24 cellular contexts compared by ENCODE assay signal in the genomic region with DNA sequence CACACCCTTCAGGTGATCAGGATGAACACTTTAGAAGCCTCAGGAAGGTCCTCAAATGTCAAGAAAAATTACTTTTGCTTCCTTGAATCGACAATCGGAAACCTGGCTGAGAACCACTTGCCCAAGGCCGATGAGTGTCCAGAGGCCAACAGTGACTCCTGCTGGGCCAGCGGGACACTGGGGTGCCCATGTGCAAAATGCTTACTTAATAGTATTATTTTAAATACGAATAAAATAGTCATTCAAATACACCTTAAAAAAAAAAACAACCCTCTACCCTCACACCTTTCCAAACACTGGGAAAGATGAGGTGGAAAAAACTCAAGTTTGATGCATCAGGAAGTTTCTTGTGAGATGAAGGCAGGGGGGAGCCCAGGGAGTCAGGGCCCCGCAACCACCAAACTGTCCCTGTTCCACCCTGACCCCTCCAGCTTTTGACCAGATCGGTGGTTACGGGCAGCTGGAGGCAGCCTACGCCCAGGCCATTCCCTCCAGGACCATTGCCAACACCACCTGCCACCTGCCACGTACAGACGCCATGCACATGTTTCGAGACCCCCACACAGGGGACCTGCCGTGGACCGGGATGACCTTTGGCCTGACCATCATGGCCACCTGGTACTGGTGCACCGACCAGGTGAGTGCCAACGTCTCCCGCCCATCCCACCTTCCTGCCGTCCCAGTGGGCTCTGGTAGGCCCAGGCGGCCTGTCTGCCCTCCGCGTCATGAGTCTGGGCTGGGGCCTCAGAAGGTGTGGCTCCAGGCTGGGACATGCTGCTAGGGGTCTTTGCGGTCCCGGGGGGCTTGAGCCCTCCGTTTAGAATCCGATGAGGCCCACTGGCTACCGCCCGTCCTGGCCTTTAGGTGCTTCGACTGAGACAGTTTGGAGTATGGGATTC. TPM values are rescaled to one million over a fixed set of nuclear protein-coding genes. Genes with fewer than 3 reads are reported as not detected.
A peak's percentile ranks its signal among the peaks of the same experiment; 100 is the strongest.
DNase-seq lines count a peak whose midpoint lies in the region; ATAC-seq and TF ChIP-seq lines count a peak whose summit lies in the region.
"Had no signal": no experiment of that assay in that cellular context is flagged by ENCODE, and none has a peak within 500 bp of the region (broad histone marks: within the 10 kb centered on the region; RNA-seq: fewer than 3 reads in every experiment).

No MANE protein-coding gene starts in this region.

- H3K9me3 ChIP-seq in PC-3 (ENCODE audit: low read length) (no peaks in the 10 kb centered on the region), aorta (ENCODE audit: control insufficient read depth, low read length) (no peaks in the 10 kb centered on the region), SJCRH30 (replicated peaks) (no peaks in the 10 kb centered on the region)
- H3K9me3 ChIP-seq: neutrophil had no signal

- H3K4me3 ChIP-seq in PC-3 (ENCODE audit: low read length), result no peak overlapping the region
- no peak overlapping the region for H3K4me3 ChIP-seq in epithelial cell of esophagus (ENCODE audit: low read length)
- no peak overlapping the region for H3K4me3 ChIP-seq in aorta (ENCODE audit: low read length in 2 of 2)
- H3K4me3 ChIP-seq in SJCRH30, result no peak overlapping the region

- H3K9me2 ChIP-seq in PC-3 (replicated peaks; ENCODE audit: low read length), result no peaks in the 10 kb centered on the region

- CTCF ChIA-PET in PC-3 (lab: Charles Lee), result no interaction called here

- no peak overlapping the region for H3K27ac ChIP-seq in PC-3 (ENCODE audit: low read length)
- no peak overlapping the region for H3K27ac ChIP-seq in aorta (ENCODE audit: low read depth in 1 of 2, low read length in 2 of 2)
- H3K27ac ChIP-seq in SJCRH30, result no peak overlapping the region
- H3K27ac ChIP-seq: neutrophil had no signal

- TF ChIP-seq CTCF in AG09319 (IDR thresholded peaks at IDR 0.05; ENCODE audit: low read depth, low read length) (peak; percentile 0), PC-3 (conservative IDR thresholded peaks at IDR 0.05; ENCODE audit: low read depth, low read length) (peak; percentile 44; the same call in 1 of the 2 replicates), epithelial cell of esophagus (IDR thresholded peaks at IDR 0.05; ENCODE audit: insufficient read depth, low read depth, low read length, missing control alignments) (peak; percentile 15), neural crest cell (conservative IDR thresholded peaks at IDR 0.05) (no peak)

- no TSS peak for BruUV-seq in PC-3 (replicated peaks; lab: Mats Ljungman, UMichigan)

- H3K9ac ChIP-seq in PC-3 (ENCODE audit: low read length), result no peak overlapping the region

- H3K27me3 ChIP-seq in PC-3 (ENCODE audit: low read length), result no peaks in the 10 kb centered on the region
- H3K27me3 ChIP-seq in aorta (ENCODE audit: control insufficient read depth in 1 of 2, insufficient read depth in 2 of 2, low read length in 1 of 2), result no peaks in the 10 kb centered on the region
- peaks cover under 1% of the 10 kb centered on the region; the same call in 1 of the 2 replicates for H3K27me3 ChIP-seq in SJCRH30
- H3K27me3 ChIP-seq: neutrophil had no signal

- no peaks in the 10 kb centered on the region for H3K36me3 ChIP-seq in PC-3 (ENCODE audit: low read depth, low read length)
- H3K36me3 ChIP-seq in aorta (ENCODE audit: control insufficient read depth in 1 of 2, insufficient read depth in 2 of 2, low read length in 1 of 2), result peaks cover 0 to 3% of the 10 kb centered on the region in 2 donors
- no peaks in the 10 kb centered on the region for H3K36me3 ChIP-seq in SJCRH30

- H3K27ac Mint-ChIP-seq in neural crest cell (ENCODE audit: unreplicated experiment), result peak overlapping the region; percentile 94

- H2AFZ ChIP-seq in PC-3 (ENCODE audit: low read length), result no peak overlapping the region

- ATAC-seq in PC-3, result no peak
- ATAC-seq in HG03565 (IDR thresholded peaks at IDR 0.05; ENCODE audit: unreplicated experiment), result no peak
- no peak for ATAC-seq in aorta (ENCODE audit: low FRiP score)
- ATAC-seq: right cardiac atrium; stimulated activated naive CD8-positive, alpha-beta T cell treated with anti-CD3 and anti-CD28 coated beads, Interleukin-15, amount 100 ng/mL, for 72 hours had no signal

- H3K4me3 Mint-ChIP-seq in neural crest cell, result no peak overlapping the region
- H3K4me3 Mint-ChIP-seq: stimulated activated naive CD8-positive, alpha-beta T cell treated with anti-CD3 and anti-CD28 coated beads, Interleukin-15, amount 100 ng/mL, for 72 hours had no signal

- H3K4me1 ChIP-seq in PC-3 (ENCODE audit: insufficient read depth, low read length) (peaks cover 29% of the 10 kb centered on the region), aorta (ENCODE audit: control insufficient read depth in 1 of 2, insufficient read depth in 2 of 2, low read length in 2 of 2) (no peaks in the 10 kb centered on the region), SJCRH30 (peaks cover 8% of the 10 kb centered on the region)

- H3K27me3 Mint-ChIP-seq in neural crest cell (ENCODE audit: low read depth), result no peaks in the 10 kb centered on the region
- H3K27me3 Mint-ChIP-seq: stimulated activated naive CD8-positive, alpha-beta T cell treated with anti-CD3 and anti-CD28 coated beads, Interleukin-15, amount 100 ng/mL, for 72 hours had no signal

- H4K20me1 ChIP-seq in PC-3 (ENCODE audit: low read length), result no peaks in the 10 kb centered on the region

- peaks cover 7% of the 10 kb centered on the region for H3K4me1 Mint-ChIP-seq in neural crest cell

- intact Hi-C loops in PC-3 (cut with micrococcal nuclease), result no loop called here
- intact Hi-C loops in aorta (cut with DNase I), result no loop called here

- no peaks in the 10 kb centered on the region for H3K9me3 Mint-ChIP-seq in neural crest cell
- H3K9me3 Mint-ChIP-seq: stimulated activated naive CD8-positive, alpha-beta T cell treated with anti-CD3 and anti-CD28 coated beads, Interleukin-15, amount 100 ng/mL, for 72 hours had no signal

- H3K36me3 Mint-ChIP-seq in neural crest cell (ENCODE audit: low read depth), result no peaks in the 10 kb centered on the region

- no peaks in the 10 kb centered on the region for H3K79me2 ChIP-seq in PC-3 (ENCODE audit: low read length)

- H3K4me2 ChIP-seq in PC-3 (ENCODE audit: low read length), result no peak overlapping the region

- 89 to 92% methylated on average over 28 of the region's 28 CpGs for WGBS in aorta, 2 donors

- DNase-seq in AG09319 (ENCODE audit: extremely low read depth, low read depth) (no peak), PC-3 (no peak), epithelial cell of esophagus (ENCODE audit: low read depth) (no peak), neural crest cell (ENCODE audit: low read depth, low spot score) (no peak), aorta (no peak), SJCRH30 (no peak)
- DNase-seq in NK-92 treated with Interleukin-12 subunit alpha and Interleukin-12 subunit beta, amount 100 ng/mL, for 24 hours (lab: John Stamatoyannopoulos, UW), result no peak
- DNase-seq: activated CD4-positive, alpha-beta T cell treated with anti-CD3 and anti-CD28 coated beads for 48 hours; activated CD8-positive, alpha-beta memory T cell treated with anti-CD3 and anti-CD28 coated beads, Interleukin-2, amount 50 U/mL, for 4 hours; activated gamma-delta T cell treated with Interleukin-2 at 50 U/mL for 16 hours; amniotic stem cell; COR-L47; kidney; mesenchymal stem cell; NCI-H1930; NCI-H446 treated with DMSO at 0.1 percent for 48 hours; SHP77 treated with DMSO at 0.1 percent for 48 hours; stimulated activated naive CD8-positive, alpha-beta T cell treated with anti-CD3 and anti-CD28 coated beads, Interleukin-15, amount 100 ng/mL, for 72 hours; T1000 had no signal

- H3F3A ChIP-seq in PC-3 (ENCODE audit: low read length, unreplicated experiment), result no peaks in the 10 kb centered on the region

- POLR2A ChIA-PET in PC-3 (lab: Charles Lee; ENCODE audit: unreplicated experiment), result no interaction called here

RNA-seq across cellular contexts. Expression of gene SLC5A10, which starts 18.9 kb away (rescaled TPM):
- not detected in 2 replicates for total RNA-seq in PC-3 (2014; rRNA removed)
- total RNA-seq in neural crest cell, result not detected in 2 replicates
- not detected for total RNA-seq in aorta
- polyA plus RNA-seq in aorta, result under 1 TPM in 1 of 2 donors, not detected in 1; 0.23 TPM
- total RNA-seq in SJCRH30 (2014; rRNA removed; shearing (Covaris generic)), result not detected in 2 replicates
- total RNA-seq: endothelial cell of umbilical vein, urinary bladder had no signal
- polyA plus RNA-seq: endothelial cell of umbilical vein had no signal

RNA-seq across cellular contexts. Expression of gene FAM83G, which starts 33.7 kb away (rescaled TPM):
- total RNA-seq in PC-3 (2014; rRNA removed) (0.26 and 4.7 TPM in 2 replicates), neural crest cell (1.3 and 1.8 TPM in 2 replicates), aorta (10 to 100 TPM in 1 of 2 donors, 1 to 10 TPM in 1; 7.1 to 12.9 TPM)
- polyA plus RNA-seq in aorta, result 1 to 10 TPM; 2.5 to 3.4 TPM
- total RNA-seq in SJCRH30 (2014; rRNA removed; shearing (Covaris generic)), result 2.1 TPM in 2 replicates
